11 cellular contexts compared by ENCODE assay signal in genomic region chr21:42747267-42747701, GRCh38.
A peak's percentile ranks its signal among the peaks of the same experiment; 100 is the strongest.
DNase-seq lines count a peak whose midpoint lies in the region; ATAC-seq and TF ChIP-seq lines count a peak whose summit lies in the region.
"Had no signal": no experiment of that assay in that cellular context is flagged by ENCODE, and none has a peak within 500 bp of the region (broad histone marks: within the 10 kb centered on the region; RNA-seq: fewer than 3 reads in every experiment).

No MANE protein-coding gene starts in this region.

- no peak for TF ChIP-seq CTCF in neutrophil (IDR thresholded peaks at IDR 0.05)

- H3K4me3 ChIP-seq in BLaER1 treated with 17β-estradiol and CSF1 and Interleukin-3, amounts not matched to agents 10 nM and 100 nM: peak overlapping the region in 7 of 10 experiments; percentile 0 to 17 (median 12); a peak in 7 of 20 replicates
- no peak overlapping the region for H3K4me3 ChIP-seq in NT2/D1 (ENCODE audit: insufficient read length, low read depth)
- no peak overlapping the region for H3K4me3 ChIP-seq in ectodermal cell (ENCODE audit: insufficient read depth, low read depth, low read length)
- peak overlapping the region; percentile 0 to 54 for H3K4me3 ChIP-seq in neutrophil (ENCODE audit: low read depth in 1 of 2, low read length in 1 of 2)
- H3K4me3 ChIP-seq: prostate gland had no signal

- peak overlapping the region; percentile 82 to 98 (median 89) for H3K4me2 ChIP-seq in BLaER1 treated with 17β-estradiol and CSF1 and Interleukin-3, amounts not matched to agents 10 nM and 100 nM

- DNase-seq in NT2/D1 (ENCODE audit: low read depth, low spot score): peak; percentile 22
- DNase-seq: NCI-H345 had no signal

- H4K20me1 ChIP-seq in BLaER1 treated with 17β-estradiol and CSF1 and Interleukin-3, amounts not matched to agents 10 nM and 100 nM: no peaks in the 10 kb centered on the region

- no peaks in the 10 kb centered on the region for H3K9me3 ChIP-seq in BLaER1 treated with 17β-estradiol and CSF1 and Interleukin-3, amounts not matched to agents 10 nM and 100 nM (replicated peaks in 1 of 11)
- H3K9me3 ChIP-seq in NT2/D1 (ENCODE audit: insufficient read depth, low read length) (no peaks in the 10 kb centered on the region), ectodermal cell (ENCODE audit: control insufficient read depth, low read length) (no peaks in the 10 kb centered on the region), neutrophil (no peaks in the 10 kb centered on the region)
- H3K9me3 ChIP-seq: prostate gland had no signal

- H3K9ac ChIP-seq in BLaER1 treated with 17β-estradiol and CSF1 and Interleukin-3, amounts not matched to agents 10 nM and 100 nM: peak overlapping the region; percentile 67 to 84 (median 77)
- peak overlapping the region; percentile 5 for H3K9ac ChIP-seq in NT2/D1 (ENCODE audit: insufficient read length, low read depth)

- H3K27ac ChIP-seq in BLaER1 treated with 17β-estradiol and CSF1 and Interleukin-3, amounts not matched to agents 10 nM and 100 nM: peak overlapping the region; percentile 87 to 97 (median 92)
- peak overlapping the region; percentile 52 for H3K27ac ChIP-seq in ectodermal cell (ENCODE audit: insufficient read depth, low read depth, low read length, poor library complexity, severe bottlenecking)
- H3K27ac ChIP-seq in neutrophil: peak overlapping the region; percentile 96

- peaks cover 42 to 74% (median 62%) of the 10 kb centered on the region in 10 experiments for H3K4me1 ChIP-seq in BLaER1 treated with 17β-estradiol and CSF1 and Interleukin-3, amounts not matched to agents 10 nM and 100 nM
- peaks cover 38% of the 10 kb centered on the region for H3K4me1 ChIP-seq in NT2/D1 (ENCODE audit: insufficient read depth, insufficient read length)
- H3K4me1 ChIP-seq in ectodermal cell (ENCODE audit: control insufficient read depth, insufficient read depth, low read length): peaks cover 16% of the 10 kb centered on the region
- peaks cover 56 to 57% of the 10 kb centered on the region in 2 experiments for H3K4me1 ChIP-seq in neutrophil (ENCODE audit: control insufficient read depth in 1 of 2, insufficient read depth in 1 of 2, low read depth in 1 of 2, low read length in 1 of 2)
- H3K4me1 ChIP-seq: prostate gland had no signal

- no peaks in the 10 kb centered on the region for H3K36me3 ChIP-seq in BLaER1 treated with 17β-estradiol and CSF1 and Interleukin-3, amounts not matched to agents 10 nM and 100 nM
- H3K36me3 ChIP-seq in NT2/D1 (ENCODE audit: insufficient read depth, insufficient read length, low read length): peaks cover 7% of the 10 kb centered on the region
- H3K36me3 ChIP-seq in ectodermal cell (ENCODE audit: control insufficient read depth, insufficient read depth, low read length): no peaks in the 10 kb centered on the region
- no peaks in the 10 kb centered on the region for H3K36me3 ChIP-seq in neutrophil
- H3K36me3 ChIP-seq: prostate gland had no signal

- WGBS in ectodermal cell, 2 experiments: 64 to 69% methylated on average over 10 of the region's 10 CpGs

- peaks cover 0 to 9% (median 0%) of the 10 kb centered on the region in 11 experiments; a peak in 4 of 22 replicates for H3K27me3 ChIP-seq in BLaER1 treated with 17β-estradiol and CSF1 and Interleukin-3, amounts not matched to agents 10 nM and 100 nM
- H3K27me3 ChIP-seq in NT2/D1 (ENCODE audit: insufficient read depth, insufficient read length): no peaks in the 10 kb centered on the region
- no peaks in the 10 kb centered on the region for H3K27me3 ChIP-seq in ectodermal cell (ENCODE audit: control insufficient read depth, insufficient read depth, low read length, poor library complexity, severe bottlenecking)
- no peaks in the 10 kb centered on the region for H3K27me3 ChIP-seq in neutrophil

- ATAC-seq in GM18909 (IDR thresholded peaks at IDR 0.05; ENCODE audit: poor library complexity, unreplicated experiment) (no peak), HG03460 (IDR thresholded peaks at IDR 0.05; ENCODE audit: unreplicated experiment) (no peak), HG03196 (IDR thresholded peaks at IDR 0.05; ENCODE audit: unreplicated experiment) (no peak), GM18861 (IDR thresholded peaks at IDR 0.05; ENCODE audit: unreplicated experiment) (no peak)
- ATAC-seq: HCT116 had no signal

Comparison
In these comparisons a context has a peak if more than half of its experiments do, and no peak if none do; other contexts are left out.
1. H3K4me3 ChIP-seq: peak in BLaER1 treated with 17β-estradiol and CSF1 and Interleukin-3, amounts not matched to agents 10 nM and 100 nM (7 of 10) and neutrophil (2 of 2); none in NT2/D1 (single experiment) and ectodermal cell (single experiment).
2. Peak in every context shown above with its lines, with median percentiles within 50 percentile points of each other: H3K27ac ChIP-seq.